27 cellular contexts compared by ENCODE assay signal in the genomic region with DNA sequence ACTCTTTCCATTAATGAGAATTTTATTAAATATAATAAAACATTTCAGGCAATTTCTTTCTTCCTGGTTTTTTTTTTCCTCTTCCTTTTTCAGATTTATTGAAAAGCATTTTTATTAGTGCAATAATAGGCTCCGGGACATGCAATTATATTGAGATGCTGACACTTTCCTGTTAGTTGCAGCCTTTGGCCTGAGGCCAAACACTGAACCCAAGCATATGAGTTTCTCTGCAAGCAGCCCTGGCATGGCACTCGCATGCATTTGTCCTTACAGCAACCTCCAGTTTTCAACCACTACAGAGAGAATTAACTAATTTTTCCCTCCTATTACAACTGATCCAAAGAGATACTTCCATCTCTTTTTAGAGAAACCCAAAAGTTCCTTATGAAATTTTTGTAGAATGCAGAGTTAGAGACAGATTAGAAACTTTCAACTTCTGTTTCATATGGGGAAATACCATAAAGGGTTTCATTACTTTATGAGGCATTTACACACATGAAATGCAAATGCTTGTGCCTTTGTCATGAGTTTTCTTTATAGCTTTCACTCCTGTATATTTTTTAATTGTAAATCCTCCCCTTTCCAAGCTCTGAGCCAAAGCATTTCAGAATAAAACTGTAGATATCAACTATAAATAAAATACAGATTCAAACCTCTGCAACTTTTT.
DNase-seq lines count a peak whose midpoint lies in the region; ATAC-seq, FAIRE-seq and TF ChIP-seq lines count a peak whose summit lies in the region.
"Had no signal": no experiment of that assay in that cellular context is flagged by ENCODE, and none has a peak within 500 bp of the region (broad histone marks: within the 10 kb centered on the region; RNA-seq: fewer than 3 reads in every experiment).

No MANE protein-coding gene starts in this region.

- BruUV-seq in A673 (replicated peaks; lab: Mats Ljungman, UMichigan), result no TSS peak

- DNase-seq in A673 (ENCODE audit: low spot score) (peak; percentile 63), COR-L47 (lab: John Stamatoyannopoulos, UW) (peak; percentile 14), NCI-H69 (lab: John Stamatoyannopoulos, UW) (peak; percentile 53), kidney (peak; percentile 26), DMS114 treated with DMSO at 0.1 percent for 48 hours (lab: John Stamatoyannopoulos, UW; ENCODE audit: unreplicated experiment) (no peak)
- DNase-seq in activated T-helper 2 cell treated with anti-CD3 and anti-CD28 coated beads, Interferon-gamma antibody, Interleukin-2, Interleukin-4, amounts not matched to agents 10 μg/mL and 5 μg/mL and 100 μg/mL, durations not matched to agents 14 hours and 24 hours and 36 hours (ENCODE audit: low spot score), result no peak
- DNase-seq: activated CD4-positive, alpha-beta T cell treated with anti-CD3 and anti-CD28 coated beads, Interleukin-2, amount 50 U/mL, for 4 hours; activated naive CD4-positive, alpha-beta T cell treated with anti-CD3 and anti-CD28 coated beads, Interleukin-2, amount 50 U/mL, for 16 hours; amniotic stem cell; Calu3; endodermal cell; foreskin keratinocyte; H9; heart right ventricle; kidney glomerular epithelial cell; NCI-H1092 treated with DMSO at 0.1 percent for 48 hours; stimulated activated CD4-positive, alpha-beta T cell treated with anti-CD3 and anti-CD28 coated beads, Interleukin-4, amount 100 ng/mL, for 4 hours; T-helper 1 cell; upper lobe of right lung had no signal

- peaks cover 21% of the 10 kb centered on the region for H3K4me1 ChIP-seq in A673 (ENCODE audit: insufficient read depth, low read length, poor library complexity, severe bottlenecking)
- H3K4me1 ChIP-seq in kidney (ENCODE audit: control insufficient read depth in 1 of 2, insufficient read depth in 1 of 2, low read depth in 1 of 2, low read length in 2 of 2), result no peaks in the 10 kb centered on the region
- H3K4me1 ChIP-seq: esophagus muscularis mucosa, foreskin keratinocyte, upper lobe of right lung had no signal

- no peaks in the 10 kb centered on the region for H3K36me3 Mint-ChIP-seq in activated T-helper 2 cell treated with anti-CD3 and anti-CD28 coated beads, Interferon-gamma antibody, Interleukin-2, Interleukin-4, amounts not matched to agents 10 μg/mL and 5 μg/mL and 100 μg/mL, durations not matched to agents 14 hours and 24 hours and 36 hours (ENCODE audit: low read depth)
- H3K36me3 Mint-ChIP-seq: memory B cell; stimulated activated memory B cell treated with anti-CD40 and anti-IgM and Interleukin-4, amounts not matched to agents 10 μg/mL and 1 μg/mL and 100 μg/mL, for 72 hours had no signal

- H3K9me3 Mint-ChIP-seq in activated T-helper 2 cell treated with anti-CD3 and anti-CD28 coated beads, Interferon-gamma antibody, Interleukin-2, Interleukin-4, amounts not matched to agents 10 μg/mL and 5 μg/mL and 100 μg/mL, durations not matched to agents 14 hours and 24 hours and 36 hours, result no peaks in the 10 kb centered on the region
- H3K9me3 Mint-ChIP-seq: activated T-helper 1 cell treated with anti-CD3 and anti-CD28 coated beads, Interleukin-12 subunit alpha, Interleukin-12 subunit beta, Interleukin-2, Interleukin-4 antibody, amounts not matched to agents 30 ng/mL and 10 ng/mL and 1 ng/mL, durations not matched to agents 14 hours and 24 hours and 36 hours; endodermal cell; H9; memory B cell; stimulated activated memory B cell treated with anti-CD40 and anti-IgM and Interleukin-4, amounts not matched to agents 10 μg/mL and 1 μg/mL and 100 μg/mL, for 72 hours had no signal

- intact Hi-C loops in A673 (cut with micrococcal nuclease; ENCODE audit: unreplicated experiment), result no loop called here
- intact Hi-C loops in kidney (cut with DNase I), result no loop called here
- intact Hi-C loops in activated T-helper 2 cell treated with anti-CD3 and anti-CD28 coated beads, Interferon-gamma antibody, Interleukin-2, Interleukin-4, amounts not matched to agents 10 μg/mL and 5 μg/mL and 100 μg/mL, durations not matched to agents 14 hours and 24 hours and 36 hours (cut with micrococcal nuclease), result no loop called here

- H3K9me3 ChIP-seq in A673 (ENCODE audit: low read depth, low read length, poor library complexity, severe bottlenecking) (no peaks in the 10 kb centered on the region), kidney (ENCODE audit: control insufficient read depth in 1 of 2, low read length in 2 of 2) (no peaks in the 10 kb centered on the region)
- H3K9me3 ChIP-seq: esophagus muscularis mucosa, heart right ventricle, upper lobe of right lung had no signal

- TF ChIP-seq CTCF in A673 (conservative IDR thresholded peaks at IDR 0.05; ENCODE audit: low read depth, low read length) (no peak), kidney (IDR thresholded peaks at IDR 0.05; ENCODE audit: borderline replicate concordance, extremely low read depth, insufficient read depth) (no peak)

- CTCF ChIA-PET in A673 (lab: Charles Lee), result no interaction called here

- no peak overlapping the region for H3K4me3 Mint-ChIP-seq in activated T-helper 2 cell treated with anti-CD3 and anti-CD28 coated beads, Interferon-gamma antibody, Interleukin-2, Interleukin-4, amounts not matched to agents 10 μg/mL and 5 μg/mL and 100 μg/mL, durations not matched to agents 14 hours and 24 hours and 36 hours (ENCODE audit: low read depth)
- H3K4me3 Mint-ChIP-seq: activated T-helper 1 cell treated with anti-CD3 and anti-CD28 coated beads, Interleukin-12 subunit alpha, Interleukin-12 subunit beta, Interleukin-2, Interleukin-4 antibody, amounts not matched to agents 30 ng/mL and 10 ng/mL and 1 ng/mL, durations not matched to agents 14 hours and 24 hours and 36 hours; endodermal cell; H9; memory B cell; stimulated activated memory B cell treated with anti-CD40 and anti-IgM and Interleukin-4, amounts not matched to agents 10 μg/mL and 1 μg/mL and 100 μg/mL, for 72 hours had no signal

- H3K27ac Mint-ChIP-seq in activated T-helper 2 cell treated with anti-CD3 and anti-CD28 coated beads, Interferon-gamma antibody, Interleukin-2, Interleukin-4, amounts not matched to agents 10 μg/mL and 5 μg/mL and 100 μg/mL, durations not matched to agents 14 hours and 24 hours and 36 hours, result no peak overlapping the region
- H3K27ac Mint-ChIP-seq: activated T-helper 1 cell treated with anti-CD3 and anti-CD28 coated beads, Interleukin-12 subunit alpha, Interleukin-12 subunit beta, Interleukin-2, Interleukin-4 antibody, amounts not matched to agents 30 ng/mL and 10 ng/mL and 1 ng/mL, durations not matched to agents 14 hours and 24 hours and 36 hours; endodermal cell; memory B cell; stimulated activated memory B cell treated with anti-CD40 and anti-IgM and Interleukin-4, amounts not matched to agents 10 μg/mL and 1 μg/mL and 100 μg/mL, for 72 hours had no signal

- H3K36me3 ChIP-seq in A673 (ENCODE audit: insufficient read depth, low read length, poor library complexity, severe bottlenecking) (no peaks in the 10 kb centered on the region), kidney (ENCODE audit: control insufficient read depth in 1 of 2, insufficient read depth in 2 of 2, low read length in 2 of 2) (no peaks in the 10 kb centered on the region)
- H3K36me3 ChIP-seq: esophagus muscularis mucosa, heart right ventricle, upper lobe of right lung had no signal

- H3K27ac ChIP-seq in A673 (ENCODE audit: low read depth, low read length, poor library complexity, severe bottlenecking), result no peak overlapping the region
- no peak overlapping the region for H3K27ac ChIP-seq in kidney (ENCODE audit: low read depth in 2 of 2, low read length in 2 of 2)
- H3K27ac ChIP-seq: C4-2B, esophagus muscularis mucosa, foreskin keratinocyte, heart right ventricle, upper lobe of right lung had no signal

- no peak overlapping the region for H3K4me3 ChIP-seq in A673 (ENCODE audit: low read depth, low read length, poor library complexity, severe bottlenecking)
- no peak overlapping the region for H3K4me3 ChIP-seq in kidney (ENCODE audit: low read length in 2 of 2)
- H3K4me3 ChIP-seq: esophagus muscularis mucosa, heart right ventricle, upper lobe of right lung had no signal

- POLR2A ChIA-PET in A673 (lab: Charles Lee; ENCODE audit: low non-redundant PET), result no interaction called here

- H3K27me3 Mint-ChIP-seq in activated T-helper 2 cell treated with anti-CD3 and anti-CD28 coated beads, Interferon-gamma antibody, Interleukin-2, Interleukin-4, amounts not matched to agents 10 μg/mL and 5 μg/mL and 100 μg/mL, durations not matched to agents 14 hours and 24 hours and 36 hours (ENCODE audit: low read depth), result no peaks in the 10 kb centered on the region
- H3K27me3 Mint-ChIP-seq: memory B cell had no signal

- FAIRE-seq in kidney (lab: Jason Lieb, UNC), result no peak
- FAIRE-seq: TTC549 had no signal

- ATAC-seq in GM19023 (IDR thresholded peaks at IDR 0.05; ENCODE audit: unreplicated experiment), result no peak
- ATAC-seq: foreskin keratinocyte; sciatic nerve; stimulated activated memory B cell treated with anti-CD40 and anti-IgM and Interleukin-4, amounts not matched to agents 10 μg/mL and 1 μg/mL and 100 μg/mL, for 72 hours; upper lobe of right lung had no signal

- H3K27me3 ChIP-seq in A673 (replicated peaks; ENCODE audit: insufficient read depth, low read depth, low read length, poor library complexity), result no peaks in the 10 kb centered on the region
- H3K27me3 ChIP-seq: esophagus muscularis mucosa, heart right ventricle had no signal

- H3K4me1 Mint-ChIP-seq in activated T-helper 2 cell treated with anti-CD3 and anti-CD28 coated beads, Interferon-gamma antibody, Interleukin-2, Interleukin-4, amounts not matched to agents 10 μg/mL and 5 μg/mL and 100 μg/mL, durations not matched to agents 14 hours and 24 hours and 36 hours (ENCODE audit: low read depth), result no peaks in the 10 kb centered on the region
- H3K4me1 Mint-ChIP-seq: H9; memory B cell; stimulated activated memory B cell treated with anti-CD40 and anti-IgM and Interleukin-4, amounts not matched to agents 10 μg/mL and 1 μg/mL and 100 μg/mL, for 72 hours had no signal

- no peak overlapping the region for H3K9ac ChIP-seq in kidney (ENCODE audit: low read length in 2 of 2)

Comparison
In these comparisons a context has a peak if more than half of its experiments do, and no peak if none do; other contexts are left out.
1. DNase-seq: peak in A673 (single experiment), COR-L47 (single experiment), NCI-H69 (single experiment) and kidney (single experiment); none in DMS114 treated with DMSO at 0.1 percent for 48 hours (single experiment) and activated T-helper 2 cell treated with anti-CD3 and anti-CD28 coated beads, Interferon-gamma antibody, Interleukin-2, Interleukin-4, amounts not matched to agents 10 μg/mL and 5 μg/mL and 100 μg/mL, durations not matched to agents 14 hours and 24 hours and 36 hours (single experiment).